8 cellular contexts compared by ENCODE assay signal in genomic region chr3:53072653-53073552, GRCh38. TPM values are rescaled to one million over a fixed set of nuclear protein-coding genes. Genes with fewer than 3 reads are reported as not detected.
DNase-seq lines count a peak whose midpoint lies in the region; ATAC-seq and TF ChIP-seq lines count a peak whose summit lies in the region.

No MANE protein-coding gene starts in this region.

- no peak overlapping the region for H3K27ac ChIP-seq in neural progenitor cell

- no peak overlapping the region for H3K27ac Mint-ChIP-seq in neural progenitor cell
- H3K27ac Mint-ChIP-seq in stimulated activated naive CD8-positive, alpha-beta T cell treated with anti-CD3 and anti-CD28 coated beads, Interleukin-15, amount 100 ng/mL, for 72 hours = peak overlapping the region; percentile 98 to 99

- H3K79me2 ChIP-seq in neural progenitor cell (ENCODE audit: low read depth) = no peaks in the 10 kb centered on the region

- no peak overlapping the region for H3K9ac ChIP-seq in neural progenitor cell

- peak; percentile 78 for DNase-seq in DMS53 (lab: John Stamatoyannopoulos, UW)
- peak; percentile 41 for DNase-seq in HuH-7.5 (ENCODE audit: low spot score)
- peak; percentile 81 for DNase-seq in RKO (ENCODE audit: low spot score)
- peak; percentile 76 to 79 for DNase-seq in activated T-helper 1 cell treated with anti-CD3 and anti-CD28 coated beads, Interleukin-2, amount 50 U/mL, for 16 hours (ENCODE audit: low read depth in 1 of 2, low spot score in 1 of 2)
- DNase-seq in fibroblast of villous mesenchyme (ENCODE audit: low read depth) = peak; percentile 66
- peak; percentile 93 for DNase-seq in neural progenitor cell (ENCODE audit: low spot score)
- peak; percentile 90 to 95 for DNase-seq in stimulated activated naive CD8-positive, alpha-beta T cell treated with anti-CD3 and anti-CD28 coated beads, Interleukin-15, amount 100 ng/mL, for 72 hours

- no peaks in the 10 kb centered on the region for H3K27me3 ChIP-seq in neural progenitor cell

- H3K36me3 Mint-ChIP-seq in neural progenitor cell = no peaks in the 10 kb centered on the region

- H3K4me3 ChIP-seq in fibroblast of villous mesenchyme (ENCODE audit: low read depth, low read length) = peak overlapping the region; percentile 68
- H3K4me3 ChIP-seq in neural progenitor cell = peak overlapping the region; percentile 28

- peaks cover 26% of the 10 kb centered on the region for H3K4me1 Mint-ChIP-seq in neural progenitor cell
- peaks cover 30% of the 10 kb centered on the region for H3K4me1 Mint-ChIP-seq in stimulated activated naive CD8-positive, alpha-beta T cell treated with anti-CD3 and anti-CD28 coated beads, Interleukin-15, amount 100 ng/mL, for 72 hours

- peak overlapping the region; percentile 62 for H3K4me3 Mint-ChIP-seq in neural progenitor cell
- H3K4me3 Mint-ChIP-seq in stimulated activated naive CD8-positive, alpha-beta T cell treated with anti-CD3 and anti-CD28 coated beads, Interleukin-15, amount 100 ng/mL, for 72 hours = peak overlapping the region; percentile 90 to 91

- H2AFZ ChIP-seq in neural progenitor cell (replicated peaks) = peak overlapping the region; percentile 98

- TF ChIP-seq CTCF in fibroblast of villous mesenchyme (IDR thresholded peaks at IDR 0.05; ENCODE audit: insufficient read depth, low read depth, low read length) (peak; percentile 94), neural progenitor cell (IDR thresholded peaks at IDR 0.05) (peak; percentile 94)

- H3F3A ChIP-seq in neural progenitor cell (ENCODE audit: low read depth) = no peaks in the 10 kb centered on the region

- no peaks in the 10 kb centered on the region for H4K20me1 ChIP-seq in neural progenitor cell (ENCODE audit: low read depth)

- H3K9me3 ChIP-seq in neural progenitor cell (ENCODE audit: low read depth) = no peaks in the 10 kb centered on the region

- H3K4me2 ChIP-seq in neural progenitor cell = peak overlapping the region; percentile 74

- H3K27me3 Mint-ChIP-seq in neural progenitor cell (ENCODE audit: insufficient read depth, low read depth) = peaks cover 3% of the 10 kb centered on the region
- no peaks in the 10 kb centered on the region for H3K27me3 Mint-ChIP-seq in stimulated activated naive CD8-positive, alpha-beta T cell treated with anti-CD3 and anti-CD28 coated beads, Interleukin-15, amount 100 ng/mL, for 72 hours

- ATAC-seq in GM21526 (IDR thresholded peaks at IDR 0.05; ENCODE audit: low FRiP score, unreplicated experiment) = peak; percentile 85
- ATAC-seq in stimulated activated naive CD8-positive, alpha-beta T cell treated with anti-CD3 and anti-CD28 coated beads, Interleukin-15, amount 100 ng/mL, for 72 hours = peak; percentile 93

- H3K9me3 Mint-ChIP-seq in neural progenitor cell = no peaks in the 10 kb centered on the region
- H3K9me3 Mint-ChIP-seq in stimulated activated naive CD8-positive, alpha-beta T cell treated with anti-CD3 and anti-CD28 coated beads, Interleukin-15, amount 100 ng/mL, for 72 hours = no peaks in the 10 kb centered on the region

- peaks cover 11% of the 10 kb centered on the region for H3K4me1 ChIP-seq in neural progenitor cell

- no peaks in the 10 kb centered on the region for H3K36me3 ChIP-seq in neural progenitor cell

RNA-seq across cellular contexts. Expression of gene SFMBT1, which starts 27.0 kb away (rescaled TPM):
- total RNA-seq in fibroblast of villous mesenchyme (3.9 and 4.8 TPM in 2 replicates), neural progenitor cell (ENCODE audit: low replicate concordance) (18.5 and 22.7 TPM in 2 replicates)

RNA-seq across cellular contexts. Expression of gene RFT1, which starts 57.3 kb away (rescaled TPM):
- total RNA-seq in fibroblast of villous mesenchyme = 9.0 and 13.4 TPM in 2 replicates
- 17.0 and 17.2 TPM in 2 replicates for total RNA-seq in neural progenitor cell (ENCODE audit: low replicate concordance)

Comparison
In these comparisons a context has a peak if more than half of its experiments do, and no peak if none do; other contexts are left out.
1. DNase-seq: peak in every context shown above with its lines; median percentile 93 in neural progenitor cell; 92 in stimulated activated naive CD8-positive, alpha-beta T cell treated with anti-CD3 and anti-CD28 coated beads, Interleukin-15, amount 100 ng/mL, for 72 hours; 81 in RKO; 78 in DMS53; 78 in activated T-helper 1 cell treated with anti-CD3 and anti-CD28 coated beads, Interleukin-2, amount 50 U/mL, for 16 hours; 66 in fibroblast of villous mesenchyme; 41 in HuH-7.5.